In the genomic region with DNA sequence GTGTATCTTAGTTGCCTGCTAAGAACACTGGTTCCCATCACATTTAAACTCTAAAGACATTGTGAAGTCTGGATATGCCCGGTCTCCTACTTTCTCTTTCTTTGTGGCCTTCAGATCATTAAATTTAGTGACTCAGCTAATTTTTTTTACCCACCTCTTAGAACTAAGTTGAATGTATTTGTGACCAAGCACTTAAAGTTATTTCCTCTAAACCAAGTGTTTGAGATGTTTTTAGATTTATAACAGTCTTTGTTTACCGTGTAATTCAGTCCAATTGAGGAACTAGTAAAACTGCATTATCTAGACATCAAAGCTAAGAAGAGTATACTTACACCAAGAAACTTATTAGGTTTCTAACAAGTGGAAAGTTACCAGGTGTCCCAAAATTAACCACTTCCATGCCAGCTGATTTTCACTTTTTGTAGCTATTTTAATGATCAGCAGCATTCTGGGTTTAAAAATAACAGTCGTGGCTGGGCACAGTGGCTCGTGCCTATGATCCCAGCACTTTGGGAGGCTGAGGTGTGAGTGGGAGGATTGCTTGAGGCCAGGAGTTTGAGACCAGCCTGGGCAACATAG, we compare ENCODE assay signal across 1 cellular context.
TF ChIP-seq lines count a peak whose summit lies in the region.

No MANE protein-coding gene starts in this region.

TF ChIP-seq in SK-N-SH treated with all-trans-retinoic acid at 6 μM for 48 hours, 23 proteins besides CTCF, POLR2A, EP300 and RAD21 (continued from another document):
- TF ChIP-seq, protein P1, sequence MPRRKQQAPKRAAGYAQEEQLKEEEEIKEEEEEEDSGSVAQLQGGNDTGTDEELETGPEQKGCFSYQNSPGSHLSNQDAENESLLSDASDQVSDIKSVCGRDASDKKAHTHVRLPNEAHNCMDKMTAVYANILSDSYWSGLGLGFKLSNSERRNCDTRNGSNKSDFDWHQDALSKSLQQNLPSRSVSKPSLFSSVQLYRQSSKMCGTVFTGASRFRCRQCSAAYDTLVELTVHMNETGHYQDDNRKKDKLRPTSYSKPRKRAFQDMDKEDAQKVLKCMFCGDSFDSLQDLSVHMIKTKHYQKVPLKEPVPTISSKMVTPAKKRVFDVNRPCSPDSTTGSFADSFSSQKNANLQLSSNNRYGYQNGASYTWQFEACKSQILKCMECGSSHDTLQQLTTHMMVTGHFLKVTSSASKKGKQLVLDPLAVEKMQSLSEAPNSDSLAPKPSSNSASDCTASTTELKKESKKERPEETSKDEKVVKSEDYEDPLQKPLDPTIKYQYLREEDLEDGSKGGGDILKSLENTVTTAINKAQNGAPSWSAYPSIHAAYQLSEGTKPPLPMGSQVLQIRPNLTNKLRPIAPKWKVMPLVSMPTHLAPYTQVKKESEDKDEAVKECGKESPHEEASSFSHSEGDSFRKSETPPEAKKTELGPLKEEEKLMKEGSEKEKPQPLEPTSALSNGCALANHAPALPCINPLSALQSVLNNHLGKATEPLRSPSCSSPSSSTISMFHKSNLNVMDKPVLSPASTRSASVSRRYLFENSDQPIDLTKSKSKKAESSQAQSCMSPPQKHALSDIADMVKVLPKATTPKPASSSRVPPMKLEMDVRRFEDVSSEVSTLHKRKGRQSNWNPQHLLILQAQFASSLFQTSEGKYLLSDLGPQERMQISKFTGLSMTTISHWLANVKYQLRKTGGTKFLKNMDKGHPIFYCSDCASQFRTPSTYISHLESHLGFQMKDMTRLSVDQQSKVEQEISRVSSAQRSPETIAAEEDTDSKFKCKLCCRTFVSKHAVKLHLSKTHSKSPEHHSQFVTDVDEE (CRISPR knock-in tag; IDR thresholded peaks at IDR 0.05) = no peak
- no peak for TF ChIP-seq ZFP30 (CRISPR knock-in tag; IDR thresholded peaks at IDR 0.05)
- peak; percentile 74 for TF ChIP-seq ISL1 (CRISPR knock-in tag; IDR thresholded peaks at IDR 0.05)
- TF ChIP-seq ZC3H10 (CRISPR knock-in tag; IDR thresholded peaks at IDR 0.05) = peak; percentile 44; the same call in 1 of the 2 replicates
- no peak for TF ChIP-seq PATZ1 (CRISPR knock-in tag; IDR thresholded peaks at IDR 0.05; ENCODE audit: borderline replicate concordance)
- TF ChIP-seq TCF4 (CRISPR knock-in tag; IDR thresholded peaks at IDR 0.05; ENCODE audit: borderline replicate concordance) = no peak; the same call in 1 of the 2 replicates
- no peak for TF ChIP-seq CREB5 (CRISPR knock-in tag; IDR thresholded peaks at IDR 0.05; ENCODE audit: low read depth)
- TF ChIP-seq CSDC2 (CRISPR knock-in tag; IDR thresholded peaks at IDR 0.05) = no peak
- TF ChIP-seq TOX (CRISPR knock-in tag; IDR thresholded peaks at IDR 0.05; ENCODE audit: borderline replicate concordance) = peak; percentile 85
- TF ChIP-seq ZNF8 (CRISPR knock-in tag; IDR thresholded peaks at IDR 0.05) = no peak
- no peak for TF ChIP-seq PPARA (CRISPR knock-in tag; IDR thresholded peaks at IDR 0.05; ENCODE audit: borderline replicate concordance)
- TF ChIP-seq ZFP3 (CRISPR knock-in tag; IDR thresholded peaks at IDR 0.05) = no peak
- TF ChIP-seq SNAI2 (CRISPR knock-in tag; IDR thresholded peaks at IDR 0.05) = no peak
TF ChIP-seq in SK-N-SH treated with all-trans-retinoic acid at 6 μM for 48 hours: peak in this region for 5.
